ENCODE assay signal across 31 cellular contexts in the genomic region with DNA sequence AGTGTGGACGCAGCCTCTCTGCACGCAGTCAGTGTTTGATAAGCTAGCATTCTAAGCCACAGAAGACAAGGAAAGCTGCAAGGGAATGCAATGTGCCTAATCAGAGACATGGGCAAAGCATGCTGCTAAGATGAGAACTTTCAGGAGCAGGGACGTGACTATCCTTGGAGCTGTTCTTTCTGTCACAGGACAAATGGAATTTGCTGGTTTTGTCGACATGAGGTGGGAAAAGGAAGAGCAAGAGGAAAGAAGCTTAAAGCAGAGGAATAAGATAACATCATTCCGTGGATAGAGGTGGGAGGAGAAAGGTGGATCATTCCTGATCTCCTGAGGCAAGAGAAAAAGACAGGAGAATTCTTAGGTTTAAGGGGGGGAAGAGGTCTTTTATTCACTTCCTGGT. TPM values are rescaled to one million over a fixed set of nuclear protein-coding genes. Genes with fewer than 3 reads are reported as not detected.
"Had no signal": no experiment of that assay in that cellular context is flagged by ENCODE, and none has a peak within 500 bp of the region (broad histone marks: within the 10 kb centered on the region; RNA-seq: fewer than 3 reads in every experiment).

No MANE protein-coding gene starts in this region.

- H3K36me3 Mint-ChIP-seq: activated naive CD4-positive, alpha-beta T cell treated with anti-CD3 and anti-CD28 coated beads, Interleukin-2, amount 50 U/mL, for 72 hours; naive B cell had no signal

- ATAC-seq: activated naive CD4-positive, alpha-beta T cell treated with anti-CD3 and anti-CD28 coated beads, Interleukin-2, amount 50 U/mL, for 72 hours; activated T-cell treated with anti-CD3 and anti-CD28 coated beads, Interleukin-2, amount 50 U/mL, for 4 hours; gastrocnemius medialis; left cardiac atrium; left ventricle myocardium superior; pancreas; psoas muscle; stimulated activated memory B cell treated with anti-CD40 and anti-IgM and Interleukin-4, amounts not matched to agents 10 μg/mL and 1 μg/mL and 100 μg/mL, for 72 hours had no signal

- H3K36me3 ChIP-seq: gastrocnemius medialis, pancreas, tibial nerve had no signal

- H3K4me1 ChIP-seq: gastrocnemius medialis, psoas muscle, tibial nerve had no signal

- H3K27ac Mint-ChIP-seq: activated CD4-positive, alpha-beta memory T cell treated with anti-CD3 and anti-CD28 coated beads, Interleukin-2, amount 10 ng/mL, durations not matched to agents 7 days and 5 days; activated CD4-positive, alpha-beta T cell treated with anti-CD3 and anti-CD28 coated beads, Interleukin-2, amount 10 ng/mL, durations not matched to agents 7 days and 5 days; activated naive CD4-positive, alpha-beta T cell treated with anti-CD3 and anti-CD28 coated beads, Interleukin-2, amount 50 U/mL, for 72 hours; activated T-helper 2 cell treated with anti-CD3 and anti-CD28 coated beads, Interferon-gamma antibody, Interleukin-2, Interleukin-4, amounts not matched to agents 10 μg/mL and 5 μg/mL and 100 μg/mL, durations not matched to agents 14 hours and 24 hours and 36 hours; naive B cell; stimulated activated memory B cell treated with anti-CD40 and anti-IgM and Interleukin-4, amounts not matched to agents 10 μg/mL and 1 μg/mL and 100 μg/mL, for 72 hours; T-helper 2 cell treated with Interferon-gamma antibody and Interleukin-4, amounts not matched to agents 5 μg/mL and 100 μg/mL, for 36 hours had no signal

- H3K27me3 Mint-ChIP-seq: activated CD4-positive, alpha-beta T cell treated with anti-CD3 and anti-CD28 coated beads, Interleukin-2, amount 10 ng/mL, durations not matched to agents 7 days and 5 days; naive B cell; stimulated activated memory B cell treated with anti-CD40 and anti-IgM and Interleukin-4, amounts not matched to agents 10 μg/mL and 1 μg/mL and 100 μg/mL, for 72 hours had no signal

- H3K4me3 ChIP-seq: gastrocnemius medialis, pancreas, psoas muscle, smooth muscle cell, stomach, suprapubic skin, tibial nerve had no signal

- FAIRE-seq: colon, pancreas had no signal

- H3K27me3 ChIP-seq: gastrocnemius medialis, pancreas, stomach, suprapubic skin, tibial nerve had no signal

- H3K27ac ChIP-seq: gastrocnemius medialis, pancreas, psoas muscle, stomach, suprapubic skin, tibial nerve had no signal

- H3K4me2 ChIP-seq: smooth muscle cell had no signal

- H3K4me1 Mint-ChIP-seq: activated CD4-positive, alpha-beta memory T cell treated with anti-CD3 and anti-CD28 coated beads, Interleukin-2, amount 10 ng/mL, durations not matched to agents 7 days and 5 days; activated CD4-positive, alpha-beta T cell treated with anti-CD3 and anti-CD28 coated beads, Interleukin-2, amount 10 ng/mL, durations not matched to agents 7 days and 5 days; naive B cell had no signal

- H3K9me3 Mint-ChIP-seq: activated naive CD4-positive, alpha-beta T cell treated with anti-CD3 and anti-CD28 coated beads, Interleukin-2, amount 50 U/mL, for 72 hours; activated T-cell treated with anti-CD3 and anti-CD28 coated beads, Interleukin-2, amount 50 U/mL, for 4 hours; activated T-helper 2 cell treated with anti-CD3 and anti-CD28 coated beads, Interferon-gamma antibody, Interleukin-2, Interleukin-4, amounts not matched to agents 10 μg/mL and 5 μg/mL and 100 μg/mL, durations not matched to agents 14 hours and 24 hours and 36 hours; stimulated activated memory B cell treated with anti-CD40 and anti-IgM and Interleukin-4, amounts not matched to agents 10 μg/mL and 1 μg/mL and 100 μg/mL, for 72 hours; T-helper 2 cell treated with Interferon-gamma antibody and Interleukin-4, amounts not matched to agents 5 μg/mL and 100 μg/mL, for 36 hours had no signal

- DNase-seq: activated CD4-positive, alpha-beta memory T cell treated with anti-CD3 and anti-CD28 coated beads, Interleukin-2, amount 10 ng/mL, durations not matched to agents 7 days and 5 days; activated CD4-positive, alpha-beta T cell treated with anti-CD3 and anti-CD28 coated beads, Interleukin-2, amount 10 ng/mL, durations not matched to agents 7 days and 5 days; activated CD4-positive, CD25-positive, alpha-beta regulatory T cell treated with anti-CD3 and anti-CD28 coated beads, Interleukin-2, amount 50 U/mL, for 72 hours; activated naive CD4-positive, alpha-beta T cell; activated T-cell treated with anti-CD3 and anti-CD28 coated beads, Interleukin-2, amount 50 U/mL, for 4 hours; anterior cingulate cortex; effector CD8-positive, alpha-beta T cell; erythroblast; gastrocnemius medialis; glutamatergic neuron; islet precursor cell; left cardiac atrium; left ventricle myocardium superior; naive B cell; nucleus accumbens; pancreas; psoas muscle; stimulated activated CD4-positive, alpha-beta T cell treated with anti-CD3 and anti-CD28 coated beads, Interleukin-1b, Interleukin-23, amount 100 ng/mL, for 48 hours; stimulated activated CD4-positive, alpha-beta T cell treated with anti-CD3 and anti-CD28 coated beads, Interleukin-4, amount 100 ng/mL, for 4 hours; stimulated activated CD8-positive, alpha-beta memory T cell treated with anti-CD3 and anti-CD28 coated beads, Interleukin-4, amount 100 ng/mL, for 48 hours; stomach; T-helper 1 cell had no signal

- H3K9me3 ChIP-seq: gastrocnemius medialis, pancreas, psoas muscle, stomach, suprapubic skin had no signal

- H3K4me3 Mint-ChIP-seq: activated CD4-positive, alpha-beta memory T cell treated with anti-CD3 and anti-CD28 coated beads, Interleukin-2, amount 10 ng/mL, durations not matched to agents 7 days and 5 days; activated CD4-positive, alpha-beta T cell treated with anti-CD3 and anti-CD28 coated beads, Interleukin-2, amount 10 ng/mL, durations not matched to agents 7 days and 5 days; activated T-cell treated with anti-CD3 and anti-CD28 coated beads, Interleukin-2, amount 50 U/mL, for 4 hours; naive B cell; stimulated activated memory B cell treated with anti-CD40 and anti-IgM and Interleukin-4, amounts not matched to agents 10 μg/mL and 1 μg/mL and 100 μg/mL, for 72 hours; T-helper 2 cell treated with Interferon-gamma antibody and Interleukin-4, amounts not matched to agents 5 μg/mL and 100 μg/mL, for 36 hours had no signal

RNA-seq across cellular contexts. Expression of gene RBM47, which starts 33.7 kb away (rescaled TPM):
- total RNA-seq: lung microvascular endothelial cell had no signal
